Comparison of ENCODE assay signal across 26 cellular contexts in genomic region chr9:76644647-76645250, GRCh38.
DNase-seq lines count a peak whose midpoint lies in the region; ATAC-seq, FAIRE-seq and TF ChIP-seq lines count a peak whose summit lies in the region.
"Had no signal": no experiment of that assay in that cellular context is flagged by ENCODE, and none has a peak within 500 bp of the region (broad histone marks: within the 10 kb centered on the region; RNA-seq: fewer than 3 reads in every experiment).

No MANE protein-coding gene starts in this region.

- no peak overlapping the region for H3K4me3 Mint-ChIP-seq in dendritic cell treated with granulocyte-macrophage colony-stimulating factor and Interleukin-4, amounts not matched to agents 40 ng/mL and 50 ng/mL, for 4 days
- no peak overlapping the region for H3K4me3 Mint-ChIP-seq in neural progenitor cell
- H3K4me3 Mint-ChIP-seq: CD14-positive monocyte; CD4-positive, alpha-beta T cell; CD8-positive, alpha-beta memory T cell; GM23338; H9 had no signal

- H3K79me2 ChIP-seq in neural progenitor cell (ENCODE audit: low read depth): no peaks in the 10 kb centered on the region

- intact Hi-C loops in IMR-90 (cut with micrococcal nuclease): no loop called here
- intact Hi-C loops in dendritic cell treated with granulocyte-macrophage colony-stimulating factor and Interleukin-4, amounts not matched to agents 40 ng/mL and 50 ng/mL, for 4 days (cut with micrococcal nuclease): no loop called here

- no peak overlapping the region for H2BK120ac ChIP-seq in IMR-90 (ENCODE audit: low read depth, low read length)

- H3K27me3 ChIP-seq in IMR-90 (ENCODE audit: control insufficient read depth, insufficient read depth, low read length) (no peaks in the 10 kb centered on the region), neural progenitor cell (no peaks in the 10 kb centered on the region)
- H3K27me3 ChIP-seq: BE2C; BLaER1 treated with 17β-estradiol and CSF1 and Interleukin-3, amounts not matched to agents 10 nM and 100 nM had no signal

- FAIRE-seq in GM12891 (lab: Jason Lieb, UNC): peak; percentile 67
- FAIRE-seq: A549, D721Med, GM12878 had no signal

- H3K27ac Mint-ChIP-seq in dendritic cell treated with granulocyte-macrophage colony-stimulating factor and Interleukin-4, amounts not matched to agents 40 ng/mL and 50 ng/mL, for 4 days: peak overlapping the region; percentile 97
- H3K27ac Mint-ChIP-seq in neural progenitor cell: peak overlapping the region; percentile 72
- H3K27ac Mint-ChIP-seq: CD4-positive, alpha-beta T cell; CD8-positive, alpha-beta memory T cell had no signal

- CTCF ChIA-PET in IMR-90 (lab: Yijun Ruan, JAX): no interaction called here

- H2AK5ac ChIP-seq in IMR-90 (ENCODE audit: low read depth, low read length): no peak overlapping the region

- DNase-seq in GM12891 (ENCODE audit: insufficient read length, low spot score) (no peak), IMR-90 (no peak), neural progenitor cell (ENCODE audit: low spot score) (no peak), foreskin fibroblast (no peak), NCI-H345 (lab: John Stamatoyannopoulos, UW) (no peak), NCI-H2107 treated with DMSO at 0.1 percent for 48 hours (lab: John Stamatoyannopoulos, UW; ENCODE audit: unreplicated experiment) (no peak)
- DNase-seq: 8988T; ACHN; AML-193; BE2C; CD4-positive, alpha-beta T cell; CD8-positive, alpha-beta memory T cell; DMS 273 treated with DMSO at 0.1 percent for 48 hours; DMS79; EL; GDM1; H9 had no signal

- no peak overlapping the region for H2AK9ac ChIP-seq in IMR-90 (replicated peaks; ENCODE audit: low read depth, low read length, poor library complexity)

- TF ChIP-seq CTCF in IMR-90 (conservative IDR thresholded peaks at IDR 0.05; ENCODE audit: low read depth, low read length): no peak
- TF ChIP-seq CTCF in neural progenitor cell (IDR thresholded peaks at IDR 0.05): no peak
- no peak for TF ChIP-seq CTCF in foreskin fibroblast (IDR thresholded peaks at IDR 0.05; ENCODE audit: low read depth, low read length)

- peaks cover 50% of the 10 kb centered on the region for H3K4me1 Mint-ChIP-seq in dendritic cell treated with granulocyte-macrophage colony-stimulating factor and Interleukin-4, amounts not matched to agents 40 ng/mL and 50 ng/mL, for 4 days (ENCODE audit: low read depth)
- peaks cover 35% of the 10 kb centered on the region for H3K4me1 Mint-ChIP-seq in neural progenitor cell
- H3K4me1 Mint-ChIP-seq: CD8-positive, alpha-beta memory T cell had no signal

- no peak overlapping the region for H4K8ac ChIP-seq in IMR-90 (ENCODE audit: low read depth in 2 of 2, low read length in 2 of 2)

- no peaks in the 10 kb centered on the region for H3K9me3 Mint-ChIP-seq in dendritic cell treated with granulocyte-macrophage colony-stimulating factor and Interleukin-4, amounts not matched to agents 40 ng/mL and 50 ng/mL, for 4 days
- no peaks in the 10 kb centered on the region for H3K9me3 Mint-ChIP-seq in neural progenitor cell
- H3K9me3 Mint-ChIP-seq: CD4-positive, alpha-beta T cell; CD8-positive, alpha-beta memory T cell; GM23338; H9 had no signal

- TF ChIP-seq RAD21 in IMR-90 (IDR thresholded peaks at IDR 0.05; ENCODE audit: low read length): no peak

- ATAC-seq in IMR-90 (ENCODE audit: low read depth): no peak
- ATAC-seq in GM19467 (IDR thresholded peaks at IDR 0.05; ENCODE audit: unreplicated experiment): no peak
- ATAC-seq: A549, GM12878, HCT116 had no signal

- H4K5ac ChIP-seq in IMR-90 (ENCODE audit: low read depth, low read length): no peak overlapping the region

- H3K9me1 ChIP-seq in IMR-90 (ENCODE audit: insufficient read depth, low read length): no peaks in the 10 kb centered on the region

- peaks cover 47% of the 10 kb centered on the region for H3K36me3 Mint-ChIP-seq in dendritic cell treated with granulocyte-macrophage colony-stimulating factor and Interleukin-4, amounts not matched to agents 40 ng/mL and 50 ng/mL, for 4 days (ENCODE audit: low read depth)
- peaks cover 5% of the 10 kb centered on the region for H3K36me3 Mint-ChIP-seq in neural progenitor cell

- H3K14ac ChIP-seq in IMR-90 (replicated peaks; ENCODE audit: low read depth, low read length): no peak overlapping the region

- H3K27ac ChIP-seq in IMR-90 (ENCODE audit: insufficient read depth, low read length): no peak overlapping the region
- H3K27ac ChIP-seq in neural progenitor cell: no peak overlapping the region
- H3K27ac ChIP-seq: A549 had no signal

- H2BK5ac ChIP-seq in IMR-90 (ENCODE audit: low read depth, low read length, poor library complexity, severe bottlenecking): no peak overlapping the region

- H3K56ac ChIP-seq in IMR-90 (ENCODE audit: extremely low read depth, insufficient read depth, low read length): no peak overlapping the region

- 100% methylated on average over 3 of the region's 10 CpGs; no CpG with 5 or more reads in 1 of the 2 experiments for WGBS in IMR-90 (ENCODE audit: extremely low coverage in 2 of 2, insufficient read length in 1 of 2), 2 experiments

- H3K36me3 ChIP-seq in IMR-90 (ENCODE audit: control insufficient read depth, insufficient read depth, low read length): no peaks in the 10 kb centered on the region
- no peaks in the 10 kb centered on the region for H3K36me3 ChIP-seq in neural progenitor cell
- H3K36me3 ChIP-seq: BLaER1 treated with 17β-estradiol and CSF1 and Interleukin-3, amounts not matched to agents 10 nM and 100 nM had no signal

- H3K18ac ChIP-seq in IMR-90 (ENCODE audit: low read depth, low read length): no peak overlapping the region

- peak overlapping the region; percentile 29 for H2AFZ ChIP-seq in IMR-90 (replicated peaks; ENCODE audit: low read length, poor library complexity)
- no peak overlapping the region for H2AFZ ChIP-seq in neural progenitor cell (replicated peaks)
- H2AFZ ChIP-seq: GM23338 had no signal

- no peak overlapping the region for H3K4me3 ChIP-seq in IMR-90 (ENCODE audit: insufficient read depth, low read depth, low read length)
- H3K4me3 ChIP-seq in neural progenitor cell: no peak overlapping the region
- H3K4me3 ChIP-seq in foreskin fibroblast (ENCODE audit: low read depth in 1 of 2, low read length in 2 of 2): no peak overlapping the region
- H3K4me3 ChIP-seq: A549; BLaER1 treated with 17β-estradiol and CSF1 and Interleukin-3, amounts not matched to agents 10 nM and 100 nM; GM12878; GM23338 had no signal

- TF ChIP-seq POLR2A in GM12891 (IDR thresholded peaks at IDR 0.05; ENCODE audit: low read depth, low read length) (no peak), IMR-90 (IDR thresholded peaks at IDR 0.05; ENCODE audit: low read depth, low read length) (no peak)

- no peak overlapping the region for H3K23ac ChIP-seq in IMR-90 (ENCODE audit: low read depth, low read length)

- no peak overlapping the region for H2BK15ac ChIP-seq in IMR-90 (ENCODE audit: low read depth, low read length)

- no peak overlapping the region for H2BK20ac ChIP-seq in IMR-90 (ENCODE audit: low read depth, low read length)

- H3K4me1 ChIP-seq in IMR-90 (ENCODE audit: control insufficient read depth, insufficient read depth, low read length) (no peaks in the 10 kb centered on the region), neural progenitor cell (peaks cover 18% of the 10 kb centered on the region)
- H3K4me1 ChIP-seq: A549, BE2C had no signal

- POLR2A ChIA-PET in IMR-90 (lab: Charles Lee; ENCODE audit: unreplicated experiment): no interaction called here

- no peaks in the 10 kb centered on the region for H3F3A ChIP-seq in neural progenitor cell (ENCODE audit: low read depth)

- BruUV-seq in IMR-90 (replicated peaks; lab: Mats Ljungman, UMichigan): no TSS peak

- no peaks in the 10 kb centered on the region for H3K79me1 ChIP-seq in IMR-90 (ENCODE audit: low read depth in 1 of 2, low read length in 2 of 2)

- H4K91ac ChIP-seq in IMR-90 (ENCODE audit: insufficient read depth, low read depth, low read length): no peak overlapping the region

- H3K9ac ChIP-seq in IMR-90 (ENCODE audit: low read depth, low read length): no peak overlapping the region
- H3K9ac ChIP-seq in neural progenitor cell: no peak overlapping the region

- H3K27me3 Mint-ChIP-seq in dendritic cell treated with granulocyte-macrophage colony-stimulating factor and Interleukin-4, amounts not matched to agents 40 ng/mL and 50 ng/mL, for 4 days: no peaks in the 10 kb centered on the region
- no peaks in the 10 kb centered on the region for H3K27me3 Mint-ChIP-seq in neural progenitor cell (ENCODE audit: insufficient read depth, low read depth)
- H3K27me3 Mint-ChIP-seq: CD4-positive, alpha-beta T cell; CD8-positive, alpha-beta memory T cell had no signal

- H3K9me3 ChIP-seq in IMR-90 (ENCODE audit: control insufficient read depth, insufficient read depth, low read length): no peaks in the 10 kb centered on the region
- H3K9me3 ChIP-seq in neural progenitor cell (ENCODE audit: low read depth): no peaks in the 10 kb centered on the region
- H3K9me3 ChIP-seq: A549; BE2C; BLaER1 treated with 17β-estradiol and CSF1 and Interleukin-3, amounts not matched to agents 10 nM and 100 nM had no signal

- dilution Hi-C loops in IMR-90 (cut with HindIII; ENCODE audit: low sequenced_read_pairs, unreplicated experiment): no loop called here

- H4K20me1 ChIP-seq in IMR-90 (ENCODE audit: insufficient read depth, low read length) (no peaks in the 10 kb centered on the region), neural progenitor cell (ENCODE audit: low read depth) (no peaks in the 10 kb centered on the region)
- H4K20me1 ChIP-seq: BLaER1 treated with 17β-estradiol and CSF1 and Interleukin-3, amounts not matched to agents 10 nM and 100 nM had no signal

- H3K4ac ChIP-seq in IMR-90 (ENCODE audit: low read depth, low read length): no peak overlapping the region

- in situ Hi-C loops in IMR-90 (cut with MboI; ENCODE audit: low sequenced_read_pairs): no loop called here

- H3K4me2 ChIP-seq in IMR-90 (ENCODE audit: low read depth, low read length) (no peak overlapping the region), neural progenitor cell (no peak overlapping the region)
- H3K4me2 ChIP-seq: A549, GM23338 had no signal

TF ChIP-seq in GM12891, 5 proteins besides CTCF, POLR2A, EP300 and RAD21:
- no peak for TF ChIP-seq SPI1 (IDR thresholded peaks at IDR 0.05; ENCODE audit: low read depth, low read length)
- TF ChIP-seq POU2F2 (IDR thresholded peaks at IDR 0.05; ENCODE audit: low read depth, low read length): no peak
- no peak for TF ChIP-seq TAF1 (IDR thresholded peaks at IDR 0.05; ENCODE audit: low read depth, low read length)
- no peak for TF ChIP-seq POLR2AphosphoS5 (IDR thresholded peaks at IDR 0.05; ENCODE audit: low read depth, low read length)
- no peak for TF ChIP-seq PAX5 (IDR thresholded peaks at IDR 0.05; ENCODE audit: insufficient read depth, low read length, severe bottlenecking)

TF ChIP-seq in IMR-90, 13 proteins besides CTCF, POLR2A, EP300 and RAD21 (continues in another document):
- no peak for TF ChIP-seq RCOR1 (IDR thresholded peaks at IDR 0.05; ENCODE audit: insufficient replicate concordance, low read length)
- TF ChIP-seq CEBPB (IDR thresholded peaks at IDR 0.05; ENCODE audit: low read depth, low read length): no peak
- TF ChIP-seq NFE2L2 (IDR thresholded peaks at IDR 0.05; ENCODE audit: low read depth, low read length): no peak
